ENCODE assay signal across 2 cellular contexts in genomic region chr14:56170028-56170427, GRCh38.
TF ChIP-seq lines count a peak whose summit lies in the region.

No MANE protein-coding gene starts in this region.

TF ChIP-seq in GM23338, 12 proteins besides CTCF, POLR2A, EP300 and RAD21 (continued from another document):
- TF ChIP-seq, protein P1, sequence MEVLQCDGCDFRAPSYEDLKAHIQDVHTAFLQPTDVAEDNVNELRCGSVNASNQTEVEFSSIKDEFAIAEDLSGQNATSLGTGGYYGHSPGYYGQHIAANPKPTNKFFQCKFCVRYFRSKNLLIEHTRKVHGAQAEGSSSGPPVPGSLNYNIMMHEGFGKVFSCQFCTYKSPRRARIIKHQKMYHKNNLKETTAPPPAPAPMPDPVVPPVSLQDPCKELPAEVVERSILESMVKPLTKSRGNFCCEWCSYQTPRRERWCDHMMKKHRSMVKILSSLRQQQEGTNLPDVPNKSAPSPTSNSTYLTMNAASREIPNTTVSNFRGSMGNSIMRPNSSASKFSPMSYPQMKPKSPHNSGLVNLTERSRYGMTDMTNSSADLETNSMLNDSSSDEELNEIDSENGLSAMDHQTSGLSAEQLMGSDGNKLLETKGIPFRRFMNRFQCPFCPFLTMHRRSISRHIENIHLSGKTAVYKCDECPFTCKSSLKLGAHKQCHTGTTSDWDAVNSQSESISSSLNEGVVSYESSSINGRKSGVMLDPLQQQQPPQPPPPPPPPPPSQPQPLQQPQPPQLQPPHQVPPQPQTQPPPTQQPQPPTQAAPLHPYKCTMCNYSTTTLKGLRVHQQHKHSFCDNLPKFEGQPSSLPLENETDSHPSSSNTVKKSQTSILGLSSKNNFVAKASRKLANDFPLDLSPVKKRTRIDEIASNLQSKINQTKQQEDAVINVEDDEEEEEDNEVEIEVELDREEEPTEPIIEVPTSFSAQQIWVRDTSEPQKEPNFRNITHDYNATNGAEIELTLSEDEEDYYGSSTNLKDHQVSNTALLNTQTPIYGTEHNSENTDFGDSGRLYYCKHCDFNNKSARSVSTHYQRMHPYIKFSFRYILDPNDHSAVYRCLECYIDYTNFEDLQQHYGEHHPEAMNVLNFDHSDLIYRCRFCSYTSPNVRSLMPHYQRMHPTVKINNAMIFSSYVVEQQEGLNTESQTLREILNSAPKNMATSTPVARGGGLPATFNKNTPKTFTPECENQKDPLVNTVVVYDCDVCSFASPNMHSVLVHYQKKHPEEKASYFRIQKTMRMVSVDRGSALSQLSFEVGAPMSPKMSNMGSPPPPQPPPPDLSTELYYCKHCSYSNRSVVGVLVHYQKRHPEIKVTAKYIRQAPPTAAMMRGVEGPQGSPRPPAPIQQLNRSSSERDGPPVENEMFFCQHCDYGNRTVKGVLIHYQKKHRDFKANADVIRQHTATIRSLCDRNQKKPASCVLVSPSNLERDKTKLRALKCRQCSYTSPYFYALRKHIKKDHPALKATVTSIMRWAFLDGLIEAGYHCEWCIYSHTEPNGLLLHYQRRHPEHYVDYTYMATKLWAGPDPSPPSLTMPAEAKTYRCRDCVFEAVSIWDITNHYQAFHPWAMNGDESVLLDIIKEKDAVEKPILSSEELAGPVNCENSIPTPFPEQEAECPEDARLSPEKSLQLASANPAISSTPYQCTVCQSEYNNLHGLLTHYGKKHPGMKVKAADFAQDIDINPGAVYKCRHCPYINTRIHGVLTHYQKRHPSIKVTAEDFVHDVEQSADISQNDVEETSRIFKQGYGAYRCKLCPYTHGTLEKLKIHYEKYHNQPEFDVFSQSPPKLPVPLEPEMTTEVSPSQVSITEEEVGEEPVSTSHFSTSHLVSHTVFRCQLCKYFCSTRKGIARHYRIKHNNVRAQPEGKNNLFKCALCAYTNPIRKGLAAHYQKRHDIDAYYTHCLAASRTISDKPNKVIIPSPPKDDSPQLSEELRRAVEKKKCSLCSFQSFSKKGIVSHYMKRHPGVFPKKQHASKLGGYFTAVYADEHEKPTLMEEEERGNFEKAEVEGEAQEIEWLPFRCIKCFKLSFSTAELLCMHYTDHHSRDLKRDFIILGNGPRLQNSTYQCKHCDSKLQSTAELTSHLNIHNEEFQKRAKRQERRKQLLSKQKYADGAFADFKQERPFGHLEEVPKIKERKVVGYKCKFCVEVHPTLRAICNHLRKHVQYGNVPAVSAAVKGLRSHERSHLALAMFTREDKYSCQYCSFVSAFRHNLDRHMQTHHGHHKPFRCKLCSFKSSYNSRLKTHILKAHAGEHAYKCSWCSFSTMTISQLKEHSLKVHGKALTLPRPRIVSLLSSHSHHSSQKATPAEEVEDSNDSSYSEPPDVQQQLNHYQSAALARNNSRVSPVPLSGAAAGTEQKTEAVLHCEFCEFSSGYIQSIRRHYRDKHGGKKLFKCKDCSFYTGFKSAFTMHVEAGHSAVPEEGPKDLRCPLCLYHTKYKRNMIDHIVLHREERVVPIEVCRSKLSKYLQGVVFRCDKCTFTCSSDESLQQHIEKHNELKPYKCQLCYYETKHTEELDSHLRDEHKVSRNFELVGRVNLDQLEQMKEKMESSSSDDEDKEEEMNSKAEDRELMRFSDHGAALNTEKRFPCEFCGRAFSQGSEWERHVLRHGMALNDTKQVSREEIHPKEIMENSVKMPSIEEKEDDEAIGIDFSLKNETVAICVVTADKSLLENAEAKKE (CRISPR knock-in tag; IDR thresholded peaks at IDR 0.05): no peak
- TF ChIP-seq NANOG (IDR thresholded peaks at IDR 0.05; ENCODE audit: borderline replicate concordance): no peak

TF ChIP-seq in WTC11, 78 proteins besides CTCF, POLR2A, EP300 and RAD21 (continued from another document):
- TF ChIP-seq, protein P2, sequence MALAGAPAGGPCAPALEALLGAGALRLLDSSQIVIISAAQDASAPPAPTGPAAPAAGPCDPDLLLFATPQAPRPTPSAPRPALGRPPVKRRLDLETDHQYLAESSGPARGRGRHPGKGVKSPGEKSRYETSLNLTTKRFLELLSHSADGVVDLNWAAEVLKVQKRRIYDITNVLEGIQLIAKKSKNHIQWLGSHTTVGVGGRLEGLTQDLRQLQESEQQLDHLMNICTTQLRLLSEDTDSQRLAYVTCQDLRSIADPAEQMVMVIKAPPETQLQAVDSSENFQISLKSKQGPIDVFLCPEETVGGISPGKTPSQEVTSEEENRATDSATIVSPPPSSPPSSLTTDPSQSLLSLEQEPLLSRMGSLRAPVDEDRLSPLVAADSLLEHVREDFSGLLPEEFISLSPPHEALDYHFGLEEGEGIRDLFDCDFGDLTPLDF (CRISPR knock-in tag; IDR thresholded peaks at IDR 0.05): no peak
- TF ChIP-seq SMAD4 (CRISPR knock-in tag; IDR thresholded peaks at IDR 0.05): no peak
